5 cellular contexts compared by ENCODE assay signal in genomic region chr6:98572579-98572978, GRCh38.
"Had no signal": no experiment of that assay in that cellular context is flagged by ENCODE, and none has a peak within 500 bp of the region (broad histone marks: within the 10 kb centered on the region; RNA-seq: fewer than 3 reads in every experiment).

No MANE protein-coding gene starts in this region.

- H3K4me3 Mint-ChIP-seq: GM23338, H9 had no signal

- H3K9me3 Mint-ChIP-seq: GM23338, H9 had no signal

- H3K4me2 ChIP-seq: GM23338 had no signal

- H2AFZ ChIP-seq: GM23338 had no signal

- H3K27ac Mint-ChIP-seq: GM23338, H9 had no signal

- DNase-seq: H9, HCEC 1CT, IMR-90 had no signal

- H3K4me1 Mint-ChIP-seq: GM23338, H9 had no signal

- H3K4me3 ChIP-seq: GM23338, K562 had no signal

- ATAC-seq: GM23338, K562 had no signal
